15 cellular contexts compared by ENCODE assay signal in genomic region chr10:34125702-34126101, GRCh38.
A peak's percentile ranks its signal among the peaks of the same experiment; 100 is the strongest.
DNase-seq lines count a peak whose midpoint lies in the region; TF ChIP-seq lines count a peak whose summit lies in the region.
"Had no signal": no experiment of that assay in that cellular context is flagged by ENCODE, and none has a peak within 500 bp of the region (broad histone marks: within the 10 kb centered on the region; RNA-seq: fewer than 3 reads in every experiment).

No MANE protein-coding gene starts in this region.

- no peak overlapping the region for H2AK5ac ChIP-seq in neuronal stem cell (ENCODE audit: low read depth, low read length)

- TF ChIP-seq CTCF in esophagus muscularis mucosa (IDR thresholded peaks at IDR 0.05) (no peak), tibial artery (IDR thresholded peaks at IDR 0.05) (no peak), thyroid gland (IDR thresholded peaks at IDR 0.05) (no peak)

- H3K27ac ChIP-seq in esophagus muscularis mucosa (replicated peaks in 1 of 4) (no peak overlapping the region), neuronal stem cell (replicated peaks; ENCODE audit: low read length) (peak overlapping the region; percentile 58), tibial artery (no peak overlapping the region), thyroid gland (no peak overlapping the region)
- H3K27ac ChIP-seq: 22Rv1, BLaER1 had no signal

- no peak overlapping the region for H3K4ac ChIP-seq in neuronal stem cell (ENCODE audit: low read length)

- no peak overlapping the region for H4K8ac ChIP-seq in neuronal stem cell (ENCODE audit: low read depth, low read length)

- no peak overlapping the region for H2AFZ ChIP-seq in neuronal stem cell (ENCODE audit: low read length)
- H2AFZ ChIP-seq: GM23338 had no signal

- no peak overlapping the region for H2BK120ac ChIP-seq in neuronal stem cell (ENCODE audit: low read depth, low read length)

- H3K14ac ChIP-seq in neuronal stem cell (ENCODE audit: low read length) = no peak overlapping the region

- no peak overlapping the region for H2BK15ac ChIP-seq in neuronal stem cell (ENCODE audit: low read length)

- H3K4me1 ChIP-seq in esophagus muscularis mucosa (peaks cover 0 to 36% (median 31%) of the 10 kb centered on the region in 4 donors), neuronal stem cell (ENCODE audit: control insufficient read depth in 2 of 2, insufficient read depth in 1 of 2, low read depth in 1 of 2, low read length in 2 of 2) (peaks cover 14 to 20% of the 10 kb centered on the region in 2 donors), tibial artery (peaks cover 0 to 20% (median 12%) of the 10 kb centered on the region in 4 donors), thyroid gland (peaks cover 15 to 20% of the 10 kb centered on the region in 2 donors)

- no peak overlapping the region for H3K23ac ChIP-seq in neuronal stem cell (ENCODE audit: low read depth, low read length, poor library complexity)

- H3K9ac ChIP-seq in neuronal stem cell (ENCODE audit: low read depth, low read length, poor library complexity) = no peak overlapping the region
- H3K9ac ChIP-seq: BLaER1 had no signal

- H4K91ac ChIP-seq in neuronal stem cell (ENCODE audit: low read depth, low read length, poor library complexity) = no peak overlapping the region

- H3K79me1 ChIP-seq in neuronal stem cell (ENCODE audit: low read depth, low read length) = no peaks in the 10 kb centered on the region

- 50% methylated on average over 5 of the region's 5 CpGs for WGBS in esophagus muscularis mucosa
- no CpG with 5 or more reads among the region's 5 CpGs for WGBS in neuronal stem cell (ENCODE audit: extremely low coverage in 2 of 2, insufficient read length in 2 of 2, insufficient replicate concordance in 1 of 2), 2 donors
- 65 to 68% methylated on average over 5 of the region's 5 CpGs for WGBS in thyroid gland, 2 donors

- no peaks in the 10 kb centered on the region for H3K9me3 ChIP-seq in esophagus muscularis mucosa
- no peaks in the 10 kb centered on the region for H3K9me3 ChIP-seq in neuronal stem cell (replicated peaks in 1 of 2; ENCODE audit: control insufficient read depth in 2 of 2, insufficient read depth in 1 of 2, low read depth in 1 of 2, low read length in 2 of 2)
- H3K9me3 ChIP-seq in tibial artery = no peaks in the 10 kb centered on the region
- H3K9me3 ChIP-seq in thyroid gland = no peaks in the 10 kb centered on the region
- H3K9me3 ChIP-seq: BLaER1 had no signal

- intact Hi-C loops in esophagus muscularis mucosa (cut with DNase I) (no loop called here), tibial artery (cut with DNase I; ENCODE audit: low total_unique reads) (no loop called here), thyroid gland (cut with DNase I) (no loop called here)

- peaks cover 2 to 9% (median 4%) of the 10 kb centered on the region in 4 donors for H3K36me3 ChIP-seq in esophagus muscularis mucosa
- peaks cover 0 to 21% of the 10 kb centered on the region in 2 donors for H3K36me3 ChIP-seq in neuronal stem cell (replicated peaks in 1 of 2; ENCODE audit: control insufficient read depth in 2 of 2, insufficient read depth in 2 of 2, low read length in 2 of 2)
- no peaks in the 10 kb centered on the region for H3K36me3 ChIP-seq in tibial artery
- H3K36me3 ChIP-seq in thyroid gland = no peaks in the 10 kb centered on the region

- no peak overlapping the region for H2BK12ac ChIP-seq in neuronal stem cell (ENCODE audit: low read length)

- H3K4me3 ChIP-seq in esophagus muscularis mucosa = no peak overlapping the region
- H3K4me3 ChIP-seq in neuronal stem cell (ENCODE audit: low read length in 2 of 2) = no peak overlapping the region
- no peak overlapping the region for H3K4me3 ChIP-seq in tibial artery
- no peak overlapping the region for H3K4me3 ChIP-seq in thyroid gland (replicated peaks in 1 of 3)
- H3K4me3 ChIP-seq: BLaER1, GM23338 had no signal

- no peaks in the 10 kb centered on the region for H3K27me3 ChIP-seq in esophagus muscularis mucosa
- no peaks in the 10 kb centered on the region for H3K27me3 ChIP-seq in neuronal stem cell (ENCODE audit: control insufficient read depth in 3 of 3, insufficient read depth in 3 of 3, low read depth in 1 of 3, low read length in 3 of 3)
- H3K27me3 ChIP-seq in tibial artery = no peaks in the 10 kb centered on the region
- no peaks in the 10 kb centered on the region for H3K27me3 ChIP-seq in thyroid gland
- H3K27me3 ChIP-seq: BLaER1 had no signal

- H3K4me2 ChIP-seq in neuronal stem cell (ENCODE audit: insufficient read depth, low read length, poor library complexity, severe bottlenecking) = no peak overlapping the region
- H3K4me2 ChIP-seq: BLaER1, GM23338 had no signal

- no peak overlapping the region for H3K18ac ChIP-seq in neuronal stem cell (ENCODE audit: low read length)

- DNase-seq in NCI-H2227 treated with DMSO at 0.1 percent for 48 hours (lab: John Stamatoyannopoulos, UW) (peak; percentile 80), NCI-H2227 (lab: John Stamatoyannopoulos, UW; ENCODE audit: unreplicated experiment) (no peak), esophagus muscularis mucosa (ENCODE audit: extremely low spot score) (peak; percentile 55), neuronal stem cell (ENCODE audit: low spot score) (no peak), tibial artery (no peak), thyroid gland (no peak), islet precursor cell (no peak)
- DNase-seq: CD4-positive, alpha-beta memory T cell; DMS153; DMS79; GDM1; HCEC 1CT had no signal

- no peak overlapping the region for H2BK5ac ChIP-seq in neuronal stem cell (ENCODE audit: low read length)

- TF ChIP-seq EP300 in esophagus muscularis mucosa (IDR thresholded peaks at IDR 0.05) = no peak

- no peak for TF ChIP-seq POLR2A in esophagus muscularis mucosa (IDR thresholded peaks at IDR 0.05; ENCODE audit: low read depth)
- TF ChIP-seq POLR2A in thyroid gland (IDR thresholded peaks at IDR 0.05) = no peak

Comparison
In these comparisons a context has a peak if more than half of its experiments do, and no peak if none do; other contexts are left out.
1. DNase-seq: peak in NCI-H2227 treated with DMSO at 0.1 percent for 48 hours (single experiment) and esophagus muscularis mucosa (single experiment); none in NCI-H2227 (single experiment), neuronal stem cell (single experiment), tibial artery (0 of 2), thyroid gland (0 of 2) and islet precursor cell (single experiment).